1 cellular context compared by ENCODE assay signal in the genomic region with DNA sequence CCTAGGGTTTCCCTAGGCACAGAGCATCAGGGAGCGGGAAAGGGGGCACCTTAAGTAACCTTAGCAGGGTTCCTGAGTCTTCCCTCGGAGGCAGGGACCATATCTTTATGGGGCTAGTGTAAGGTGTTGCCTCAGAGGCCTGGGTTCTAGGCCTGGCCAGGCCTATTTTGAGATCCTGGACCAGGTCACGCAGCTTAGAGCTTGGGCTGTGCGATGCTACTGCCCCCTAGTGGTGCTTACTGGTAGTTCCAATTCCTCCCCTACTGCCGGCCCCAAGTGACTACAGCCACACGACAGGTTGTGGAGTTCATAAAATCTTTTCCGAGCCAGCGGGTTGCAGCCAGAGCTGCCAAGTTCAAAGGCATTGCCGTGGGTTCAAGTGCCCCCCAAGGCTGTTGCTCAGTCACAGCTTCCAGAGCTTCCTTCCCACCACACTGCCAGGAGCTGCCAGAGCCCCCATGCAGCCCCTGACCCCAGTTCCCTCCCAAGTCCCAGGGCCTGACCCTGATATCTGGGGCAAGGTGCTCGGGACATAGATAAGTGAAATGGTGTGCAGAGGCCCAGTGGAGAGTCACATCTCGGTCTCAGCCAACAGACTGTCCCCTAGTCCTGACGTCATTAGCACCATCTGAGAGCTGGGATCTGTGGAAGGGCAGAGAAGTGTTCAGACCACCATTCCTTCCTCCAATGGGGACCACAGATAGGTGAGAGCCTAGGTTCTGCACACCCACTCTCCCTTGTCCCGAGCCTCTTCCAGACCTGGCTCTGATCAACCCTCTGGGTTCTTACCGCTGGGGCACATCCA.
TF ChIP-seq lines count a peak whose summit lies in the region.

No MANE protein-coding gene starts in this region.

TF ChIP-seq in IMR-90, 13 proteins besides CTCF, POLR2A, EP300 and RAD21 (continued from another document):
- no peak for TF ChIP-seq RCOR1 (IDR thresholded peaks at IDR 0.05; ENCODE audit: insufficient replicate concordance, low read length)
